In the genomic region with DNA sequence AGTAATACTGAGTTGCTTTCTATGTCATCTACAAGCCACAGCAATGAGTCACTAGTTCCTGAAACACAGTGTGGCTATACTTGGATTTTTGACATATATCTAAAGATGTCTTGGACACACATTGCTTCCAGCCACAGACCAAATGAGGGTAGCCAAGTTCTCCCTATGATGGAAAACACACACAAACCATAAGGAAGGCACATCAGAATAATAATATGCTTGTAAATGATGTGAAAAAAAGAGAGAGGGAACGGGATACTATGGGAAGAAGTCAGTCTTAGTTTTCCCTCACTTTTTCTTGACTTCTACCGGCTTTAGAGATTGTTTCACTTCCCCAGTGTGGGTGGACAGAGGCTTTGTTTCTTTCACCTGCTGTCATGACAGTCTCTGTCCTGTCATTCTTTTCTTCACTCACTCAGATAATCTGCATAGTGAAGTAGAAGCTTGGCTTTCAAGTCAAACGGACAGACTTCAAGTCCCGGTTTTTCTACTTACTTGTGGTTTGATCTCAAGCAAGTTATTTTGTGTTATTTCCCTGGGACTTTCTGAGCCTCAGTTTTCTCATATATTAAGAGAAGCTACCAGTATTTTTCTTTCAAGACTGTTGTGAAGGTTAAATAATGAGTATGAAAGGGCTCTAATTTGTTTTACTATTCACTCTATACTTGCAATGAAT, we compare ENCODE assay signal across 9 cellular contexts. TPM values are rescaled to one million over a fixed set of nuclear protein-coding genes. Genes with fewer than 3 reads are reported as not detected.
A peak's percentile ranks its signal among the peaks of the same experiment; 100 is the strongest.
DNase-seq lines count a peak whose midpoint lies in the region; ATAC-seq, FAIRE-seq and TF ChIP-seq lines count a peak whose summit lies in the region.
"Had no signal": no experiment of that assay in that cellular context is flagged by ENCODE, and none has a peak within 500 bp of the region (broad histone marks: within the 10 kb centered on the region; RNA-seq: fewer than 3 reads in every experiment).

No MANE protein-coding gene starts in this region.

- TF ChIP-seq CTCF in GM12878 (IDR thresholded peaks at IDR 0.05 in 2 of 3, conservative IDR thresholded peaks at IDR 0.05 in 1 of 3; ENCODE audit: control insufficient read depth in 2 of 3, extremely low read depth in 1 of 3, insufficient read depth in 1 of 3, low read depth in 3 of 3, low read length in 3 of 3) (no peak), A673 (conservative IDR thresholded peaks at IDR 0.05; ENCODE audit: low read depth, low read length) (no peak)

- RAD21 ChIA-PET in GM12878 (lab: Charles Lee; ENCODE audit: unreplicated experiment) = interaction anchor here (0.8 to 1.1 kb wide), 3 partner anchors 22 to 57 kb away, joined by 3 to 10 read pairs (median 7); no protein-coding TSS in a partner anchor

- TF ChIP-seq EP300 in GM12878 (IDR thresholded peaks at IDR 0.05; ENCODE audit: borderline replicate concordance in 1 of 2, control insufficient read depth in 1 of 2, low read depth in 2 of 2, low read length in 2 of 2) = peak; percentile 68 to 86; a peak in 3 of 4 replicates

- in situ Hi-C loops in GM12878 (cut with MboI) = no loop called here

- H3K9ac ChIP-seq in GM12878 (ENCODE audit: control insufficient read depth, insufficient read depth, low read length) = peak overlapping the region; percentile 19; the same call in 1 of the 2 replicates

- H3K4me2 ChIP-seq in GM12878 (ENCODE audit: control insufficient read depth, insufficient read depth) = peak overlapping the region; percentile 76

- H3K27me3 ChIP-seq in GM12878 (replicated peaks in 1 of 2; ENCODE audit: control insufficient read depth in 2 of 2, insufficient read depth in 2 of 2, low read length in 1 of 2) (no peaks in the 10 kb centered on the region), A673 (replicated peaks; ENCODE audit: insufficient read depth, low read depth, low read length, poor library complexity) (no peaks in the 10 kb centered on the region)

- peak; percentile 99 for ATAC-seq in GM18511 (IDR thresholded peaks at IDR 0.05; ENCODE audit: unreplicated experiment)
- peak; percentile 99 for ATAC-seq in GM21390 (IDR thresholded peaks at IDR 0.05; ENCODE audit: unreplicated experiment)
- peak; percentile 100 for ATAC-seq in HG03432 (IDR thresholded peaks at IDR 0.05; ENCODE audit: unreplicated experiment)
- peak; percentile 98 for ATAC-seq in GM12878
- no peak for ATAC-seq in sciatic nerve
- ATAC-seq: Panc1 had no signal

- intact Hi-C loops in GM12878 (cut with micrococcal nuclease; ENCODE audit: unreplicated experiment) (loop anchor here (5.0 kb wide), 2 partner anchors 33 to 87 kb away; a partner anchor contains a TSS), A673 (cut with micrococcal nuclease; ENCODE audit: unreplicated experiment) (no loop called here), sciatic nerve (cut with DNase I) (no loop called here)

- FAIRE-seq in GM12878 (lab: Jason Lieb, UNC) = peak; percentile 98

- no peak for TF ChIP-seq RAD21 in GM12878 (IDR thresholded peaks at IDR 0.05; ENCODE audit: insufficient read depth, low read depth, low read length)

- H3K27ac ChIP-seq in GM12878 (ENCODE audit: control insufficient read depth, insufficient read depth) (peak overlapping the region; percentile 76), A673 (ENCODE audit: low read depth, low read length, poor library complexity, severe bottlenecking) (no peak overlapping the region)

- H3K79me2 ChIP-seq in GM12878 (ENCODE audit: control insufficient read depth, insufficient read depth, low read length) = no peaks in the 10 kb centered on the region

- H3K9me3 ChIP-seq in GM12878 (replicated peaks; ENCODE audit: control insufficient read depth, insufficient read depth, low read length) (no peaks in the 10 kb centered on the region; the same call in 1 of the 3 replicates), A673 (ENCODE audit: low read depth, low read length, poor library complexity, severe bottlenecking) (no peaks in the 10 kb centered on the region)

- POLR2A ChIA-PET in GM12878 (lab: Charles Lee) = no interaction called here
- POLR2A ChIA-PET in A673 (lab: Charles Lee; ENCODE audit: low non-redundant PET) = no interaction called here

- SMC1A ChIA-PET in GM12878 (lab: Charles Lee; ENCODE audit: uncharacterized antibody, unreplicated experiment) = interaction anchor here (0.7 to 1.1 kb wide), 7 partner anchors 22 to 386 kb away, joined by 3 to 9 read pairs (median 5); a partner anchor contains a TSS

- no peaks in the 10 kb centered on the region for H4K20me1 ChIP-seq in GM12878 (ENCODE audit: control insufficient read depth, insufficient read depth)

- H3K36me3 ChIP-seq in GM12878 (ENCODE audit: control insufficient read depth in 2 of 2, insufficient read depth in 2 of 2, low read length in 1 of 2) (no peaks in the 10 kb centered on the region), A673 (ENCODE audit: insufficient read depth, low read length, poor library complexity, severe bottlenecking) (no peaks in the 10 kb centered on the region)

- H3K4me3 ChIP-seq in GM12878 (peak overlapping the region; percentile 37; the same call in 1 of the 2 replicates), A673 (ENCODE audit: low read depth, low read length, poor library complexity, severe bottlenecking) (no peak overlapping the region)

- no TSS peak for BruUV-seq in GM12878 (replicated peaks; lab: Mats Ljungman, UMichigan)
- BruUV-seq in A673 (replicated peaks; lab: Mats Ljungman, UMichigan) = no TSS peak

- TF ChIP-seq POLR2A in GM12878 (IDR thresholded peaks at IDR 0.05; ENCODE audit: low read depth, low read length) = no peak

- H3K4me1 ChIP-seq in GM12878 (ENCODE audit: control insufficient read depth, insufficient read depth, low read length) (peaks cover 14% of the 10 kb centered on the region; the same call in 1 of the 2 replicates), A673 (ENCODE audit: insufficient read depth, low read length, poor library complexity, severe bottlenecking) (no peaks in the 10 kb centered on the region)

- peak overlapping the region; percentile 62 for H2AFZ ChIP-seq in GM12878 (ENCODE audit: control insufficient read depth, low read depth, low read length)

- WGBS in GM12878 (ENCODE audit: insufficient coverage, insufficient replicate concordance, low lambda C conversion rate, missing lambda C conversion rate) = 0% methylated on average over 4 of the region's 4 CpGs

- CTCF ChIA-PET in GM12878 (lab: Yijun Ruan, JAX) = no interaction called here
- CTCF ChIA-PET in A673 (lab: Charles Lee) = no interaction called here

- peak; percentile 84 for DNase-seq in GM12878 (ENCODE audit: low read depth, low spot score)
- DNase-seq in A673 (ENCODE audit: low spot score) = no peak
- DNase-seq in sciatic nerve (ENCODE audit: low spot score) = no peak
- no peak for DNase-seq in NCI-H1694 (lab: John Stamatoyannopoulos, UW)
- no peak for DNase-seq in NCI-H146 treated with DMSO at 0.1 percent for 48 hours (lab: John Stamatoyannopoulos, UW; ENCODE audit: unreplicated experiment)

TF ChIP-seq in GM12878, 131 proteins besides CTCF, POLR2A, EP300 and RAD21 (continues in another document):
- TF ChIP-seq, protein P1, sequence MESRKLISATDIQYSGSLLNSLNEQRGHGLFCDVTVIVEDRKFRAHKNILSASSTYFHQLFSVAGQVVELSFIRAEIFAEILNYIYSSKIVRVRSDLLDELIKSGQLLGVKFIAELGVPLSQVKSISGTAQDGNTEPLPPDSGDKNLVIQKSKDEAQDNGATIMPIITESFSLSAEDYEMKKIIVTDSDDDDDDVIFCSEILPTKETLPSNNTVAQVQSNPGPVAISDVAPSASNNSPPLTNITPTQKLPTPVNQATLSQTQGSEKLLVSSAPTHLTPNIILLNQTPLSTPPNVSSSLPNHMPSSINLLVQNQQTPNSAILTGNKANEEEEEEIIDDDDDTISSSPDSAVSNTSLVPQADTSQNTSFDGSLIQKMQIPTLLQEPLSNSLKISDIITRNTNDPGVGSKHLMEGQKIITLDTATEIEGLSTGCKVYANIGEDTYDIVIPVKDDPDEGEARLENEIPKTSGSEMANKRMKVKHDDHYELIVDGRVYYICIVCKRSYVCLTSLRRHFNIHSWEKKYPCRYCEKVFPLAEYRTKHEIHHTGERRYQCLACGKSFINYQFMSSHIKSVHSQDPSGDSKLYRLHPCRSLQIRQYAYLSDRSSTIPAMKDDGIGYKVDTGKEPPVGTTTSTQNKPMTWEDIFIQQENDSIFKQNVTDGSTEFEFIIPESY (IDR thresholded peaks at IDR 0.05) = no peak
- TF ChIP-seq ZNF217 (IDR thresholded peaks at IDR 0.05) = no peak
- no peak for TF ChIP-seq RBBP5 (conservative IDR thresholded peaks at IDR 0.05)
- TF ChIP-seq POU2F2 (IDR thresholded peaks at IDR 0.05; ENCODE audit: borderline replicate concordance, low read depth, low read length) = peak; percentile 81; the same call in 1 of the 3 replicates
- no peak for TF ChIP-seq NR2F1 (conservative IDR thresholded peaks at IDR 0.05)
- no peak for TF ChIP-seq TAF1 (IDR thresholded peaks at IDR 0.05; ENCODE audit: borderline replicate concordance, low read depth, low read length)

RNA-seq across cellular contexts. Expression of a gene that starts 34.7 kb away (rescaled TPM):
- 209 and 224 TPM in 2 replicates for total RNA-seq in GM12878 (2013; cell fraction: nucleolus; rRNA removed)
- 104 and 121 TPM in 2 replicates for total RNA-seq in GM12878 (2014; rRNA removed)
- 98.5 and 102 TPM in 2 replicates for total RNA-seq in GM12878 (2014; rRNA removed; fragmentation: Illumina TruSeq; extraction: Trizol)
- 72.2 TPM in 2 replicates for total RNA-seq in GM12878 (2021)
- polyA plus RNA-seq in GM12878 (2011; ENCODE audit: low read depth) = 173 TPM
- 272 and 288 TPM in 2 replicates for polyA plus RNA-seq in GM12878 (2011; rRNA removed)
- polyA plus RNA-seq in GM12878 (2011; cell fraction: cytosol; rRNA removed) = 219 and 229 TPM in 2 replicates
- 147 and 168 TPM in 2 replicates for polyA plus RNA-seq in GM12878 (2011; cell fraction: nucleus; rRNA removed)
- 74.9 and 78.9 TPM in 2 replicates for polyA plus RNA-seq in GM12878 (2012)
- 152 and 185 TPM in 2 replicates for polyA plus RNA-seq in GM12878 (2014; fragmentation: Illumina TruSeq; extraction: Trizol)
- polyA plus RNA-seq in GM12878 (2014; fragmentation: Nextera tagmentation; extraction: Ambion mirVana) = 10 to 100 TPM; 43.8 to 71.9 TPM
- polyA plus RNA-seq in GM12878 (2014; rRNA removed) = 44.1 and 56.9 TPM in 2 replicates
- 10 to 100 TPM; 56.2 to 60.6 TPM for polyA plus RNA-seq in GM12878 (2016; fragmentation: Nextera tagmentation; extraction: Ambion mirVana)
- polyA minus RNA-seq in GM12878 (2011; rRNA and poly(A)+ RNA removed) = 400 and 524 TPM in 2 replicates
- 93.9 and 101 TPM in 2 replicates for polyA minus RNA-seq in GM12878 (2011; cell fraction: cytosol; rRNA and poly(A)+ RNA removed)
- polyA minus RNA-seq in GM12878 (2011; cell fraction: nucleus; rRNA and poly(A)+ RNA removed) = 77.6 and 102 TPM in 2 replicates
- not detected in 2 replicates for total RNA-seq in A673 (2021)
- 1.8 TPM for total RNA-seq in sciatic nerve

Comparison
In these comparisons a context has a peak if more than half of its experiments do, and no peak if none do; other contexts are left out.
1. RNA of a gene that starts 34.7 kb away (total RNA-seq): 72.2 to 224 TPM in GM12878; 1.8 TPM in sciatic nerve (single experiment) and not detected in A673; every median in the first group is over 10 times any median in the second.